29 cellular contexts compared by ENCODE assay signal in the genomic region with DNA sequence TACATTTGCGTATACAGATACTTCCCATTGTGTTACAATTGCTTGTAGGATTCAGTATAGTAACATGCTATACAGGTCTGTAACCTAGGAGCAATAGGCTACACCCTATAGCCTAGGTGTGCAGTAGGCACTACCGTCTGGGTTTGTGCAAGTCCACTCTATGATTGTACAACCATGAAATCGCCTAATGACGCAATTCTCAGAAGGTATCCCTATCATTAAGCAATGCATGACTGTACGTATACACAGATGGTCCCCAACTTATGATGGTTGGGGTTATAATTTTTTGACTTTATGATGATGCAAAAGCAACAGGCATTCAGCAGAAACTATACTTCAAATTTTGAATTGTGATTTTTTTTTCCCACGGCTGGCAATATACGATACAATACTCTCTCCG.
"Had no signal": no experiment of that assay in that cellular context is flagged by ENCODE, and none has a peak within 500 bp of the region (broad histone marks: within the 10 kb centered on the region; RNA-seq: fewer than 3 reads in every experiment).

No MANE protein-coding gene starts in this region.

- H3K9me3 ChIP-seq: testis, thoracic aorta, thyroid gland, transverse colon, upper lobe of right lung, uterus, vagina had no signal

- H3K27me3 ChIP-seq: stomach, suprapubic skin, testis, thyroid gland, tibial artery, tibial nerve, transverse colon, upper lobe of left lung, upper lobe of right lung, uterus, vagina had no signal

- H3K4me1 ChIP-seq: stomach, suprapubic skin, testis, thyroid gland, tibial artery, tibial nerve, transverse colon, upper lobe of left lung, upper lobe of right lung, uterus, vagina had no signal

- H3K36me3 ChIP-seq: stomach, suprapubic skin, thoracic aorta, thyroid gland, tibial artery, tibial nerve, transverse colon, upper lobe of left lung, upper lobe of right lung, uterus, vagina had no signal

- H3K27ac ChIP-seq: stomach, suprapubic skin, testis, thoracic aorta, thyroid gland, tibial artery, tibial nerve, transverse colon, upper lobe of left lung, upper lobe of right lung, uterus, vagina had no signal

- H3K27ac Mint-ChIP-seq: stimulated activated effector memory CD8-positive, alpha-beta T cell treated with anti-CD3 and anti-CD28 coated beads, Interleukin-12 subunit alpha, Interleukin-12 subunit beta, amount 100 ng/mL, for 72 hours; stimulated activated memory B cell treated with anti-CD40 and anti-IgM and Interleukin-4, amounts not matched to agents 10 μg/mL and 1 μg/mL and 100 μg/mL, for 72 hours; stimulated activated naive B cell treated with anti-CD40 and anti-IgM and Interleukin-4, amounts not matched to agents 10 μg/mL and 1 μg/mL and 100 μg/mL, for 72 hours; stimulated activated naive CD8-positive, alpha-beta T cell treated with anti-CD3 and anti-CD28 coated beads, Interleukin-15, amount 100 ng/mL, for 72 hours; stimulated activated naive CD8-positive, alpha-beta T cell treated with anti-CD3 and anti-CD28 coated beads, Interleukin-15, Interleukin-2, amounts not matched to agents 100 ng/mL and 50 ng/mL, for 24 hours; type B pancreatic cell had no signal

- ATAC-seq: stimulated activated effector memory CD8-positive, alpha-beta T cell treated with anti-CD3 and anti-CD28 coated beads, Interleukin-12 subunit alpha, Interleukin-12 subunit beta, amount 100 ng/mL, for 72 hours; stimulated activated memory B cell treated with anti-CD40 and anti-IgM and Interleukin-4, amounts not matched to agents 10 μg/mL and 1 μg/mL and 100 μg/mL, for 72 hours; stimulated activated naive B cell treated with anti-CD40 and anti-IgM and Interleukin-4, amounts not matched to agents 10 μg/mL and 1 μg/mL and 100 μg/mL, for 72 hours; stimulated activated naive CD8-positive, alpha-beta T cell treated with anti-CD3 and anti-CD28 coated beads, Interleukin-15, amount 100 ng/mL, for 72 hours; stimulated activated naive CD8-positive, alpha-beta T cell treated with anti-CD3 and anti-CD28 coated beads, Interleukin-15, Interleukin-2, amounts not matched to agents 100 U/mL and 50 U/mL, for 24 hours; upper lobe of right lung had no signal

- H3K9me3 Mint-ChIP-seq: stimulated activated effector memory CD8-positive, alpha-beta T cell treated with anti-CD3 and anti-CD28 coated beads, Interleukin-12 subunit alpha, Interleukin-12 subunit beta, amount 100 ng/mL, for 72 hours; type B pancreatic cell had no signal

- DNase-seq: stimulated activated CD4-positive, alpha-beta T cell treated with anti-CD3 and anti-CD28 coated beads, Interleukin-2, amount 100 ng/mL, for 48 hours; stimulated activated CD4-positive, alpha-beta T cell treated with anti-CD3 and anti-CD28 coated beads, Interleukin-4, amount 100 ng/mL, for 1 hour; stimulated activated CD4-positive, alpha-beta T cell treated with anti-CD3 and anti-CD28 coated beads, Interleukin-4, amount 100 ng/mL, for 24 hours; stimulated activated CD4-positive, alpha-beta T cell treated with anti-CD3 and anti-CD28 coated beads, Interleukin-4, amount 100 ng/mL, for 4 hours; stimulated activated CD8-positive, alpha-beta memory T cell treated with anti-CD3 and anti-CD28 coated beads, Interleukin-4, amount 100 ng/mL, for 48 hours; stimulated activated naive B cell treated with anti-CD40 and anti-IgM and Interleukin-4, amounts not matched to agents 10 μg/mL and 1 μg/mL and 100 μg/mL, for 72 hours; stimulated activated naive CD4-positive, alpha-beta T cell; stimulated activated naive CD4-positive, alpha-beta T cell treated with Interleukin-2 at 50 U/mL for 16 hours; stimulated activated naive CD8-positive, alpha-beta T cell treated with anti-CD3 and anti-CD28 coated beads, Interleukin-15, amount 100 ng/mL, for 72 hours; stimulated activated naive CD8-positive, alpha-beta T cell treated with anti-CD3 and anti-CD28 coated beads, Interleukin-15, Interleukin-2, amounts not matched to agents 100 U/mL and 50 U/mL, for 24 hours; stomach; substantia nigra; testis; thyroid gland; tibial artery; transverse colon; trophoblast cell; upper lobe of left lung; upper lobe of right lung; uterus had no signal

- H3K4me3 Mint-ChIP-seq: stimulated activated effector memory CD8-positive, alpha-beta T cell treated with anti-CD3 and anti-CD28 coated beads, Interleukin-12 subunit alpha, Interleukin-12 subunit beta, amount 100 ng/mL, for 72 hours; stimulated activated memory B cell treated with anti-CD40 and anti-IgM and Interleukin-4, amounts not matched to agents 10 μg/mL and 1 μg/mL and 100 μg/mL, for 72 hours; stimulated activated naive B cell treated with anti-CD40 and anti-IgM and Interleukin-4, amounts not matched to agents 10 μg/mL and 1 μg/mL and 100 μg/mL, for 72 hours; stimulated activated naive CD8-positive, alpha-beta T cell treated with anti-CD3 and anti-CD28 coated beads, Interleukin-15, amount 100 ng/mL, for 72 hours; stimulated activated naive CD8-positive, alpha-beta T cell treated with anti-CD3 and anti-CD28 coated beads, Interleukin-15, Interleukin-2, amounts not matched to agents 100 ng/mL and 50 ng/mL, for 24 hours; type B pancreatic cell had no signal

- H3K27me3 Mint-ChIP-seq: stimulated activated memory B cell treated with anti-CD40 and anti-IgM and Interleukin-4, amounts not matched to agents 10 μg/mL and 1 μg/mL and 100 μg/mL, for 72 hours; stimulated activated naive B cell treated with anti-CD40 and anti-IgM and Interleukin-4, amounts not matched to agents 10 μg/mL and 1 μg/mL and 100 μg/mL, for 72 hours; stimulated activated naive CD8-positive, alpha-beta T cell treated with anti-CD3 and anti-CD28 coated beads, Interleukin-15, amount 100 ng/mL, for 72 hours; stimulated activated naive CD8-positive, alpha-beta T cell treated with anti-CD3 and anti-CD28 coated beads, Interleukin-15, Interleukin-2, amounts not matched to agents 100 ng/mL and 50 ng/mL, for 24 hours; type B pancreatic cell had no signal

- FAIRE-seq: urothelium cell line had no signal

- H3K4me1 Mint-ChIP-seq: stimulated activated effector memory CD8-positive, alpha-beta T cell treated with anti-CD3 and anti-CD28 coated beads, Interleukin-12 subunit alpha, Interleukin-12 subunit beta, amount 100 ng/mL, for 72 hours; stimulated activated memory B cell treated with anti-CD40 and anti-IgM and Interleukin-4, amounts not matched to agents 10 μg/mL and 1 μg/mL and 100 μg/mL, for 72 hours; stimulated activated naive B cell treated with anti-CD40 and anti-IgM and Interleukin-4, amounts not matched to agents 10 μg/mL and 1 μg/mL and 100 μg/mL, for 72 hours; stimulated activated naive CD8-positive, alpha-beta T cell treated with anti-CD3 and anti-CD28 coated beads, Interleukin-15, amount 100 ng/mL, for 72 hours had no signal

- H3K36me3 Mint-ChIP-seq: stimulated activated effector memory CD8-positive, alpha-beta T cell treated with anti-CD3 and anti-CD28 coated beads, Interleukin-12 subunit alpha, Interleukin-12 subunit beta, amount 100 ng/mL, for 72 hours; type B pancreatic cell had no signal

- H3K4me3 ChIP-seq: stomach, suprapubic skin, testis, thoracic aorta, thyroid gland, tibial artery, tibial nerve, transverse colon, upper lobe of left lung, upper lobe of right lung, uterus, vagina had no signal
